In the genomic region with DNA sequence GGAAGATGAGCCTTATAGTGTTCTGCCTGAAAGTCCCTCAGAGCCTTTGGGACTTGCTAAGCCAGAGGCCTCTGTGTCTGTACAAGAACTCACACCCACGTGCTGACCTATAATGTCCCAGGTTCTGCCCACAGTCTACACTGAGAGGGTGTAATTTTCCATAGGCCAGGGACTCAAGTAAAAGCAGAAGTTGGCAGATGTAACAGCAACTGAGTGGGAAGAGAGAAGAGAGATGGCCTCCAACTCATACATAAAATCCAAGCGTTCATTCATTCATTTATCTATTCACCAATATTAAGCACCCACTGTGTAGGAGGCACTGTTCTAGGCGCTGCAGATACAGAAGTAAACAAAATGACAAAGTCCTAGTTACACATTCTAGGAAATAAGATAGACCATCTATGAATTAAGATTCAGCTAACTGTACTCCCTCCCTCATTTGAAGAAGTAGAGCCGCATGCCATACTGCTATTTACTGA, we compare ENCODE assay signal across 8 cellular contexts. TPM values are rescaled to one million over a fixed set of nuclear protein-coding genes. Genes with fewer than 3 reads are reported as not detected.
DNase-seq lines count a peak whose midpoint lies in the region; ATAC-seq lines count a peak whose summit lies in the region.

No MANE protein-coding gene starts in this region.

- in situ Hi-C loops in G401 (cut with HindIII; ENCODE audit: low sequenced_read_pairs), result no loop called here

- DNase-seq in T-helper 17 cell (no peak), hepatic stellate cell (ENCODE audit: low spot score) (no peak), COLO668 (lab: John Stamatoyannopoulos, UW; ENCODE audit: unreplicated experiment) (no peak), G401 (ENCODE audit: low spot score) (no peak)
- peak; percentile 53 for DNase-seq in stimulated activated CD4-positive, alpha-beta T cell treated with anti-CD3 and anti-CD28 coated beads, Interleukin-15, amount 100 ng/mL, for 24 hours
- DNase-seq in effector CD8-positive, alpha-beta T cell (lab: John Stamatoyannopoulos, UW), result no peak

- ATAC-seq in GM19324 (IDR thresholded peaks at IDR 0.05; ENCODE audit: low FRiP score, unreplicated experiment), result peak; percentile 17
- peak; percentile 8 for ATAC-seq in HG02981 (IDR thresholded peaks at IDR 0.05; ENCODE audit: unreplicated experiment)
- ATAC-seq in T-helper 17 cell, result peak; percentile 3

- H3K4me3 Mint-ChIP-seq in T-helper 17 cell, result peak overlapping the region; percentile 67

- H3K4me1 Mint-ChIP-seq in T-helper 17 cell, result peaks cover 30% of the 10 kb centered on the region

- H3K36me3 Mint-ChIP-seq in T-helper 17 cell (ENCODE audit: low read depth), result no peaks in the 10 kb centered on the region

- H3K27me3 Mint-ChIP-seq in T-helper 17 cell, result no peaks in the 10 kb centered on the region

- H3K9me3 ChIP-seq in T-helper 17 cell (ENCODE audit: control insufficient read depth, low read length, poor library complexity, severe bottlenecking), result no peaks in the 10 kb centered on the region

- peak overlapping the region; percentile 93 for H3K27ac Mint-ChIP-seq in T-helper 17 cell

RNA-seq across cellular contexts. Expression of gene MDM1, which starts 41.7 kb away (rescaled TPM):
- 10 to 100 TPM; 16.3 to 18.7 TPM for total RNA-seq in T-helper 17 cell
- total RNA-seq in G401 (2014; rRNA removed; shearing (Covaris generic)), result 6.5 and 12.8 TPM in 2 replicates
